Comparison of ENCODE assay signal across 24 cellular contexts in genomic region chr10:6769704-6770417, GRCh38.
DNase-seq lines count a peak whose midpoint lies in the region; ATAC-seq and FAIRE-seq lines count a peak whose summit lies in the region.
"Had no signal": no experiment of that assay in that cellular context is flagged by ENCODE, and none has a peak within 500 bp of the region (broad histone marks: within the 10 kb centered on the region; RNA-seq: fewer than 3 reads in every experiment).

No MANE protein-coding gene starts in this region.

- no peaks in the 10 kb centered on the region for H3K36me3 ChIP-seq in GM23248 (ENCODE audit: low read depth)
- H3K36me3 ChIP-seq: neutrophil, prostate gland, SJSA1 had no signal

- H3K4me1 Mint-ChIP-seq in stimulated activated naive B cell treated with anti-CD40 and anti-IgM and Interleukin-4, amounts not matched to agents 10 μg/mL and 1 μg/mL and 100 μg/mL, for 72 hours: no peaks in the 10 kb centered on the region
- H3K4me1 Mint-ChIP-seq: activated CD8-positive, alpha-beta memory T cell treated with anti-CD3 and anti-CD28 coated beads, Interleukin-2, amount 10 ng/mL, durations not matched to agents 7 days and 5 days had no signal

- in situ Hi-C loops in GM23248 (cut with MboI): no loop called here

- H3K9me3 Mint-ChIP-seq in stimulated activated naive B cell treated with anti-CD40 and anti-IgM and Interleukin-4, amounts not matched to agents 10 μg/mL and 1 μg/mL and 100 μg/mL, for 72 hours: peaks cover 3 to 13% of the 10 kb centered on the region in 2 donors
- H3K9me3 Mint-ChIP-seq: CD8-positive, alpha-beta T cell had no signal

- ATAC-seq in HG03103 (IDR thresholded peaks at IDR 0.05; ENCODE audit: low read depth, unreplicated experiment): peak; percentile 47
- peak; percentile 44 to 47 for ATAC-seq in stimulated activated naive B cell treated with anti-CD40 and anti-IgM and Interleukin-4, amounts not matched to agents 10 μg/mL and 1 μg/mL and 100 μg/mL, for 72 hours (replicated peaks)
- ATAC-seq: activated CD8-positive, alpha-beta memory T cell treated with anti-CD3 and anti-CD28 coated beads, Interleukin-2, amount 10 ng/mL, durations not matched to agents 7 days and 5 days; CD8-positive, alpha-beta T cell had no signal

- no peaks in the 10 kb centered on the region for H3K79me2 ChIP-seq in GM23248 (ENCODE audit: insufficient read depth)

- H4K20me1 ChIP-seq in GM23248 (ENCODE audit: insufficient read depth): no peaks in the 10 kb centered on the region

- no peak overlapping the region for H3K9ac ChIP-seq in GM23248

- FAIRE-seq in GM18507 (lab: Jason Lieb, UNC): no peak
- FAIRE-seq: G401.6, RCC 7860, urothelium cell line had no signal

- no peaks in the 10 kb centered on the region for H3K27me3 ChIP-seq in GM23248 (replicated peaks; ENCODE audit: insufficient read depth)
- H3K27me3 ChIP-seq: SJSA1 had no signal

- H3K27ac ChIP-seq in GM23248: no peak overlapping the region
- H3K27ac ChIP-seq: neutrophil, prostate gland, SJSA1 had no signal

- H3K36me3 Mint-ChIP-seq in stimulated activated naive B cell treated with anti-CD40 and anti-IgM and Interleukin-4, amounts not matched to agents 10 μg/mL and 1 μg/mL and 100 μg/mL, for 72 hours: peaks cover 0 to 3% of the 10 kb centered on the region in 2 donors
- H3K36me3 Mint-ChIP-seq: activated CD8-positive, alpha-beta memory T cell treated with anti-CD3 and anti-CD28 coated beads, Interleukin-2, amount 10 ng/mL, durations not matched to agents 7 days and 5 days; activated naive CD4-positive, alpha-beta T cell treated with anti-CD3 and anti-CD28 coated beads, Interleukin-2, amount 50 U/mL, for 72 hours; CD8-positive, alpha-beta T cell had no signal

- H3K9me2 ChIP-seq in GM23248 (ENCODE audit: insufficient read depth): no peaks in the 10 kb centered on the region

- H3K4me3 ChIP-seq in GM23248: no peak overlapping the region
- H3K4me3 ChIP-seq: prostate gland, SJSA1 had no signal

- H3F3A ChIP-seq in GM23248 (ENCODE audit: insufficient read depth): peaks cover 16% of the 10 kb centered on the region; the same call in 1 of the 2 replicates

- peak; percentile 9 for DNase-seq in GM18507 (ENCODE audit: extremely low spot score, insufficient read length, low read depth)
- peak; percentile 29 for DNase-seq in NOMO-1 treated with dmso at 0.1 percent for 144 hours (lab: John Stamatoyannopoulos, UW; ENCODE audit: unreplicated experiment)
- DNase-seq in stimulated activated naive B cell treated with anti-CD40 and anti-IgM and Interleukin-4, amounts not matched to agents 10 μg/mL and 1 μg/mL and 100 μg/mL, for 72 hours: peak; percentile 4
- no peak for DNase-seq in H4 (ENCODE audit: low spot score)
- DNase-seq in GM23248: no peak
- DNase-seq in activated CD8-positive, alpha-beta memory T cell treated with anti-CD3 and anti-CD28 coated beads for 24 hours: no peak
- DNase-seq: activated CD4-positive, alpha-beta T cell treated with anti-CD3 and anti-CD28 coated beads for 4 hours; activated CD8-positive, alpha-beta memory T cell treated with anti-CD3 and anti-CD28 coated beads, Interleukin-2, amount 10 ng/mL, durations not matched to agents 7 days and 5 days; aorta; CD8-positive, alpha-beta T cell; NCI-H187; NCI-H2227 treated with DMSO at 0.1 percent for 48 hours; NCI-H748 treated with DMSO at 0.1 percent for 48 hours; T-helper 1 cell had no signal

- H3K4me1 ChIP-seq in GM23248 (ENCODE audit: insufficient read depth): peaks cover 19% of the 10 kb centered on the region
- H3K4me1 ChIP-seq: prostate gland had no signal

- 92 to 95% methylated on average over 6 of the region's 6 CpGs for WGBS in GM23248 (ENCODE audit: low coverage in 1 of 2, low lambda C conversion rate in 2 of 2, missing lambda C conversion rate in 2 of 2), 2 experiments

- peaks cover 1 to 18% of the 10 kb centered on the region in 2 donors for H3K27me3 Mint-ChIP-seq in stimulated activated naive B cell treated with anti-CD40 and anti-IgM and Interleukin-4, amounts not matched to agents 10 μg/mL and 1 μg/mL and 100 μg/mL, for 72 hours

- H3K27ac Mint-ChIP-seq in stimulated activated naive B cell treated with anti-CD40 and anti-IgM and Interleukin-4, amounts not matched to agents 10 μg/mL and 1 μg/mL and 100 μg/mL, for 72 hours: no peak overlapping the region
- H3K27ac Mint-ChIP-seq: activated CD8-positive, alpha-beta memory T cell treated with anti-CD3 and anti-CD28 coated beads, Interleukin-2, amount 10 ng/mL, durations not matched to agents 7 days and 5 days; activated naive CD4-positive, alpha-beta T cell treated with anti-CD3 and anti-CD28 coated beads, Interleukin-2, amount 50 U/mL, for 72 hours; activated T-helper 1 cell treated with anti-CD3 and anti-CD28 coated beads, Interleukin-12 subunit alpha, Interleukin-12 subunit beta, Interleukin-2, Interleukin-4 antibody, amounts not matched to agents 30 ng/mL and 10 ng/mL and 1 ng/mL, durations not matched to agents 14 hours and 24 hours and 36 hours; CD8-positive, alpha-beta T cell; dendritic cell treated with granulocyte-macrophage colony-stimulating factor and Interleukin-4, amounts not matched to agents 40 ng/mL and 50 ng/mL, for 4 days had no signal

- H3K4me2 ChIP-seq in GM23248 (ENCODE audit: unreplicated experiment): no peak overlapping the region

- no peak overlapping the region for H3K4me3 Mint-ChIP-seq in stimulated activated naive B cell treated with anti-CD40 and anti-IgM and Interleukin-4, amounts not matched to agents 10 μg/mL and 1 μg/mL and 100 μg/mL, for 72 hours
- H3K4me3 Mint-ChIP-seq: activated CD8-positive, alpha-beta memory T cell treated with anti-CD3 and anti-CD28 coated beads, Interleukin-2, amount 10 ng/mL, durations not matched to agents 7 days and 5 days; activated T-helper 1 cell treated with anti-CD3 and anti-CD28 coated beads, Interleukin-12 subunit alpha, Interleukin-12 subunit beta, Interleukin-2, Interleukin-4 antibody, amounts not matched to agents 30 ng/mL and 10 ng/mL and 1 ng/mL, durations not matched to agents 14 hours and 24 hours and 36 hours; CD8-positive, alpha-beta T cell; dendritic cell treated with granulocyte-macrophage colony-stimulating factor and Interleukin-4, amounts not matched to agents 40 ng/mL and 50 ng/mL, for 4 days had no signal

- no peak overlapping the region for H2AFZ ChIP-seq in GM23248

- no peaks in the 10 kb centered on the region for H3K9me3 ChIP-seq in GM23248 (ENCODE audit: low read depth)
- H3K9me3 ChIP-seq: neutrophil, prostate gland had no signal

Comparison
In these comparisons a context has a peak if more than half of its experiments do, and no peak if none do; other contexts are left out.
1. DNase-seq: peak in GM18507 (single experiment), NOMO-1 treated with dmso at 0.1 percent for 144 hours (single experiment) and stimulated activated naive B cell treated with anti-CD40 and anti-IgM and Interleukin-4, amounts not matched to agents 10 μg/mL and 1 μg/mL and 100 μg/mL, for 72 hours (single experiment); none in H4 (single experiment), GM23248 (single experiment) and activated CD8-positive, alpha-beta memory T cell treated with anti-CD3 and anti-CD28 coated beads for 24 hours (single experiment).